In the genomic region with DNA sequence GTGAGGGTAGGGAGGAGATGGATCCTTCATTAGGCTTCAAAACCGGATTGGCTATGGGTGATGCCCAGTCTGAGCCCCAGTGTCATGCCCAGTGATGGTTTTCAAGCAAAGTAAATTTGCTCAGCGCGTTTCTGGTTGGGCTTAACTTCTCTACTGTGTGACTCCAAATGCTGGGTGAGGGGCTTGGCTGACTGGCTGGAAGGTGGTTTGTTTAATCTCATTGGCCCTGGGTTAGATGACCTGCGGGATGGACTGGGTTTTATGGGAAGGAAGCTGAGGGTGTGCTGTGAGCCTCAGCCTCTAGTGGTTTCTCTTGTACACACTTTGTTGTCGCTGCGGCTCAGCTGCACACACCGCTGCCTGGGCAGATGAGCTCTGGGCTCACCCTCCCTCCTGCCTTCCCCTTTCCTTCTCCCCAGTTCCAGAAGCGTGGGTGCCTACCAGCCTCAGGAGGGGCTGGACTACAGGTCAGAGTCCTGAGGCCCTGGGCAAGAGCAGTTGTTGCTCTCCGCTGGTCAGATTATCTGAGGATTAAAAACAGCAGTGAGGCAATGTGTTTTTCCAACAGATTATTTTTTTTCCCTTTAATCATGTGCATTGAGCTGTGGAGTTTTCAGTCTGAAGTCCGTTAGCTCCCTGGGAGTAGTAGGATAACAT, we compare ENCODE assay signal across 10 cellular contexts. TPM values are rescaled to one million over a fixed set of nuclear protein-coding genes. Genes with fewer than 3 reads are reported as not detected.
DNase-seq lines count a peak whose midpoint lies in the region; ATAC-seq and TF ChIP-seq lines count a peak whose summit lies in the region.
"Had no signal": no experiment of that assay in that cellular context is flagged by ENCODE, and none has a peak within 500 bp of the region (broad histone marks: within the 10 kb centered on the region; RNA-seq: fewer than 3 reads in every experiment).

No MANE protein-coding gene starts in this region.

- POLR2A ChIA-PET in HEK293T (lab: Yijun Ruan, JAX) = interaction anchor here (1.9 to 2.3 kb wide), 2 partner anchors 18 to 116 kb away, joined by 9 read pairs; a partner anchor contains a TSS

- TF ChIP-seq CTCF in fibroblast of villous mesenchyme (IDR thresholded peaks at IDR 0.05; ENCODE audit: insufficient read depth, low read depth, low read length) = peak; percentile 28

- H3K9me3 ChIP-seq in SJCRH30 (replicated peaks) = no peaks in the 10 kb centered on the region

- H3K27ac Mint-ChIP-seq in activated naive CD4-positive, alpha-beta T cell treated with anti-CD3 and anti-CD28 coated beads for 36 hours = no peak overlapping the region

- H3K4me3 Mint-ChIP-seq in activated naive CD4-positive, alpha-beta T cell treated with anti-CD3 and anti-CD28 coated beads for 36 hours = no peak overlapping the region
- H3K4me3 Mint-ChIP-seq: central memory CD8-positive, alpha-beta T cell had no signal

- H3K36me3 ChIP-seq in SJCRH30 = no peaks in the 10 kb centered on the region

- H3K36me3 Mint-ChIP-seq in activated naive CD4-positive, alpha-beta T cell treated with anti-CD3 and anti-CD28 coated beads for 36 hours (ENCODE audit: low read depth) = peaks cover 7% of the 10 kb centered on the region

- H3K4me3 ChIP-seq in SJCRH30 (no peak overlapping the region), fibroblast of villous mesenchyme (ENCODE audit: low read depth, low read length) (peak overlapping the region; percentile 19)

- H3K27me3 ChIP-seq in SJCRH30 = no peaks in the 10 kb centered on the region

- H3K4me1 Mint-ChIP-seq in activated naive CD4-positive, alpha-beta T cell treated with anti-CD3 and anti-CD28 coated beads for 36 hours (ENCODE audit: low read depth) = peaks cover 28% of the 10 kb centered on the region

- intact Hi-C loops in sciatic nerve (cut with DNase I) = no loop called here
- intact Hi-C loops in activated naive CD4-positive, alpha-beta T cell treated with anti-CD3 and anti-CD28 coated beads for 36 hours (cut with micrococcal nuclease) = no loop called here

- DNase-seq in HEK293T (ENCODE audit: extremely low spot score) (peak; percentile 55), SJCRH30 (peak; percentile 38 to 60), fibroblast of villous mesenchyme (ENCODE audit: low read depth) (peak; percentile 87), sciatic nerve (ENCODE audit: low spot score) (no peak), SW 1271 (lab: John Stamatoyannopoulos, UW) (no peak)
- no peak for DNase-seq in activated naive CD4-positive, alpha-beta T cell treated with anti-CD3 and anti-CD28 coated beads for 36 hours
- DNase-seq: head of caudate nucleus, midbrain had no signal

- H3K27me3 Mint-ChIP-seq in activated naive CD4-positive, alpha-beta T cell treated with anti-CD3 and anti-CD28 coated beads for 36 hours (ENCODE audit: low read depth) = no peaks in the 10 kb centered on the region
- H3K27me3 Mint-ChIP-seq: central memory CD8-positive, alpha-beta T cell had no signal

- no peaks in the 10 kb centered on the region for H3K9me3 Mint-ChIP-seq in activated naive CD4-positive, alpha-beta T cell treated with anti-CD3 and anti-CD28 coated beads for 36 hours
- H3K9me3 Mint-ChIP-seq: central memory CD8-positive, alpha-beta T cell had no signal

- H3K27ac ChIP-seq in SJCRH30 = peak overlapping the region; percentile 58

- peaks cover 48% of the 10 kb centered on the region for H3K4me1 ChIP-seq in SJCRH30

- ATAC-seq in sciatic nerve (peak; percentile 45), GM19467 (IDR thresholded peaks at IDR 0.05; ENCODE audit: unreplicated experiment) (no peak)

- CTCF ChIA-PET in HEK293T (lab: Yijun Ruan, JAX) = interaction anchor here (0.6 kb wide), 1 partner anchor 8 kb away, joined by 4 read pairs; no protein-coding TSS in a partner anchor
- CTCF ChIA-PET in activated naive CD4-positive, alpha-beta T cell treated with anti-CD3 and anti-CD28 coated beads for 36 hours (lab: Charles Lee) = no interaction called here

TF ChIP-seq in HEK293T, 16 proteins besides CTCF, POLR2A, EP300 and RAD21:
- TF ChIP-seq LEF1 (IDR thresholded peaks at IDR 0.05; ENCODE audit: borderline replicate concordance) = no peak
- no peak for TF ChIP-seq SP1 (IDR thresholded peaks at IDR 0.05)
- no peak for TF ChIP-seq CTBP1 (IDR thresholded peaks at IDR 0.05; ENCODE audit: borderline replicate concordance)
- TF ChIP-seq FOXM1 (IDR thresholded peaks at IDR 0.05; ENCODE audit: borderline replicate concordance) = no peak
- TF ChIP-seq, protein P1, sequence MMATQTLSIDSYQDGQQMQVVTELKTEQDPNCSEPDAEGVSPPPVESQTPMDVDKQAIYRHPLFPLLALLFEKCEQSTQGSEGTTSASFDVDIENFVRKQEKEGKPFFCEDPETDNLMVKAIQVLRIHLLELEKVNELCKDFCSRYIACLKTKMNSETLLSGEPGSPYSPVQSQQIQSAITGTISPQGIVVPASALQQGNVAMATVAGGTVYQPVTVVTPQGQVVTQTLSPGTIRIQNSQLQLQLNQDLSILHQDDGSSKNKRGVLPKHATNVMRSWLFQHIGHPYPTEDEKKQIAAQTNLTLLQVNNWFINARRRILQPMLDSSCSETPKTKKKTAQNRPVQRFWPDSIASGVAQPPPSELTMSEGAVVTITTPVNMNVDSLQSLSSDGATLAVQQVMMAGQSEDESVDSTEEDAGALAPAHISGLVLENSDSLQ (IDR thresholded peaks at IDR 0.05) = no peak
- TF ChIP-seq ZNF384 (IDR thresholded peaks at IDR 0.05) = no peak
- no peak for TF ChIP-seq TARDBP (IDR thresholded peaks at IDR 0.05)
- no peak for TF ChIP-seq ARNT (IDR thresholded peaks at IDR 0.05)
- TF ChIP-seq SUZ12 (IDR thresholded peaks at IDR 0.05) = no peak
- no peak for TF ChIP-seq NFRKB (IDR thresholded peaks at IDR 0.05)
- no peak for TF ChIP-seq BHLHE40 (IDR thresholded peaks at IDR 0.05; ENCODE audit: borderline replicate concordance)
- TF ChIP-seq HDGF (IDR thresholded peaks at IDR 0.05; ENCODE audit: borderline replicate concordance) = no peak
- TF ChIP-seq FOXA1 (IDR thresholded peaks at IDR 0.05) = no peak
- no peak for TF ChIP-seq ELF4 (IDR thresholded peaks at IDR 0.05)

RNA-seq across cellular contexts. Expression of a gene that starts 18.6 kb away (rescaled TPM):
- 14.7 and 16.1 TPM in 2 replicates for total RNA-seq in SJCRH30 (2014; rRNA removed; shearing (Covaris generic))
- 42.2 and 43.6 TPM in 2 replicates for total RNA-seq in fibroblast of villous mesenchyme
- total RNA-seq in sciatic nerve = 27.8 TPM
- 10 to 100 TPM; 20.7 to 21.2 TPM for total RNA-seq in activated naive CD4-positive, alpha-beta T cell treated with anti-CD3 and anti-CD28 coated beads for 36 hours

RNA-seq across cellular contexts. Expression of a gene that starts 57.9 kb away (rescaled TPM):
- total RNA-seq in SJCRH30 (2014; rRNA removed; shearing (Covaris generic)) = 0.16 TPM in 1 of 2 replicates, not detected in the other
- total RNA-seq in fibroblast of villous mesenchyme (not detected in 2 replicates), sciatic nerve (10.1 TPM)
- total RNA-seq in activated naive CD4-positive, alpha-beta T cell treated with anti-CD3 and anti-CD28 coated beads for 36 hours = not detected

Comparison
In these comparisons a context has a peak if more than half of its experiments do, and no peak if none do; other contexts are left out.
1. DNase-seq: peak in HEK293T (single experiment), SJCRH30 (2 of 2) and fibroblast of villous mesenchyme (single experiment); none in sciatic nerve (single experiment), SW 1271 (0 of 2) and activated naive CD4-positive, alpha-beta T cell treated with anti-CD3 and anti-CD28 coated beads for 36 hours (single experiment).